In genomic region chr22:27771637-27772369, GRCh38 we compare ENCODE assay signal across 22 cellular contexts.
"Had no signal": no experiment of that assay in that cellular context is flagged by ENCODE, and none has a peak within 500 bp of the region (broad histone marks: within the 10 kb centered on the region; RNA-seq: fewer than 3 reads in every experiment).

No MANE protein-coding gene starts in this region.

- H3K4me3 Mint-ChIP-seq: activated naive CD8-positive, alpha-beta T cell treated with anti-CD3 and anti-CD28 coated beads, Interleukin-2, amount 50 U/mL, for 24 hours; activated T-helper 17 cell treated with anti-CD3 and anti-CD28 coated beads, Interleukin-2, amount 50 U/mL, for 72 hours; naive thymus-derived CD8-positive, alpha-beta T cell had no signal

- H3K36me3 ChIP-seq: tibial nerve, uterus had no signal

- H3K27ac ChIP-seq: tibial nerve, uterus had no signal

- FAIRE-seq: endometrium, kidney, small intestine had no signal

- H3K9me3 Mint-ChIP-seq: activated naive CD8-positive, alpha-beta T cell treated with anti-CD3 and anti-CD28 coated beads, Interleukin-2, amount 50 U/mL, for 24 hours; activated T-helper 17 cell treated with anti-CD3 and anti-CD28 coated beads, Interleukin-2, amount 50 U/mL, for 72 hours; naive thymus-derived CD8-positive, alpha-beta T cell had no signal

- H3K9me3 ChIP-seq: tibial nerve, uterus had no signal

- H3K36me3 Mint-ChIP-seq: naive thymus-derived CD8-positive, alpha-beta T cell had no signal

- DNase-seq: activated CD4-positive, alpha-beta T cell treated with anti-CD3 and anti-CD28 coated beads, Interleukin-2, amount 50 U/mL, for 48 hours; activated naive CD4-positive, alpha-beta T cell treated with Interleukin-2 at 50 U/mL for 16 hours; activated naive CD8-positive, alpha-beta T cell treated with anti-CD3 and anti-CD28 coated beads, Interleukin-2, amount 50 U/mL, for 24 hours; aorta; glutamatergic neuron; kidney; left ventricle myocardium superior; mesenchymal stem cell; naive thymus-derived CD8-positive, alpha-beta T cell; occipital lobe; right cardiac atrium; small intestine; stimulated activated CD4-positive, alpha-beta T cell treated with anti-CD3 and anti-CD28 coated beads, Interleukin-4, amount 100 ng/mL, for 24 hours; stimulated activated CD8-positive, alpha-beta memory T cell treated with anti-CD3 and anti-CD28 coated beads, Interleukin-4, amount 100 ng/mL, for 48 hours; stimulated activated naive CD4-positive, alpha-beta T cell treated with Interleukin-2 at 50 U/mL for 16 hours; T1000; uterus had no signal

- ATAC-seq: activated naive CD8-positive, alpha-beta T cell treated with anti-CD3 and anti-CD28 coated beads, Interleukin-2, amount 50 U/mL, for 24 hours; activated T-helper 17 cell treated with anti-CD3 and anti-CD28 coated beads, Interleukin-2, amount 50 U/mL, for 72 hours; esophagus mucosa; left ventricle myocardium superior; naive thymus-derived CD8-positive, alpha-beta T cell; right cardiac atrium had no signal

- H3K4me1 Mint-ChIP-seq: activated naive CD8-positive, alpha-beta T cell treated with anti-CD3 and anti-CD28 coated beads, Interleukin-2, amount 50 U/mL, for 24 hours; activated T-helper 17 cell treated with anti-CD3 and anti-CD28 coated beads, Interleukin-2, amount 50 U/mL, for 72 hours; naive thymus-derived CD8-positive, alpha-beta T cell had no signal

- H3K27ac Mint-ChIP-seq: activated naive CD8-positive, alpha-beta T cell treated with anti-CD3 and anti-CD28 coated beads, Interleukin-2, amount 50 U/mL, for 24 hours; activated T-helper 17 cell treated with anti-CD3 and anti-CD28 coated beads, Interleukin-2, amount 50 U/mL, for 72 hours; progenitor cell of endocrine pancreas had no signal

- H3K27me3 ChIP-seq: tibial nerve, uterus had no signal

- H3K4me3 ChIP-seq: tibial nerve, uterus had no signal

- H3K4me1 ChIP-seq: uterus had no signal
